8 cellular contexts compared by ENCODE assay signal in genomic region chr12:118135788-118136558, GRCh38. TPM values are rescaled to one million over a fixed set of nuclear protein-coding genes. Genes with fewer than 3 reads are reported as not detected.
DNase-seq lines count a peak whose midpoint lies in the region; ATAC-seq and TF ChIP-seq lines count a peak whose summit lies in the region.

PEBP1 (plus strand) TSS chr12:118136124; CDS start chr12:118136210, 86 bp downstream.

- intact Hi-C loops in PC-3 (cut with micrococcal nuclease) = loop anchor here (2.0 to 5.0 kb wide), 2 partner anchors 31 to 74 kb away; partner anchors contain the start of genes VSIG10 and WSB2

- H3F3A ChIP-seq in PC-3 (ENCODE audit: low read length, unreplicated experiment) = no peaks in the 10 kb centered on the region

- no peaks in the 10 kb centered on the region for H3K9me3 ChIP-seq in PC-3 (ENCODE audit: low read length)

- H3K36me3 ChIP-seq in PC-3 (ENCODE audit: low read depth, low read length) = peaks cover 22% of the 10 kb centered on the region

- CTCF ChIA-PET in PC-3 (lab: Charles Lee) = interaction anchor here (0.5 to 1.1 kb wide), 6 partner anchors 11 to 174 kb away, joined by 3 to 9 read pairs (median 4); no protein-coding TSS in a partner anchor

- BruUV-seq in PC-3 (replicated peaks; lab: Mats Ljungman, UMichigan) = no TSS peak

- H3K27ac ChIP-seq in PC-3 (ENCODE audit: low read length) (0 out of 2 replicates have a peak within 1 kb of the TSS, but pooled peaks have one; percentile 1), epithelial cell of prostate (peak within 1 kb of the TSS; percentile 26)

- H3K27me3 ChIP-seq in PC-3 (ENCODE audit: low read length) = no peaks in the 10 kb centered on the region

- H4K20me1 ChIP-seq in PC-3 (ENCODE audit: low read length) = peaks cover 14% of the 10 kb centered on the region; the same call in 1 of the 2 replicates

- H3K4me1 ChIP-seq in PC-3 (ENCODE audit: insufficient read depth, low read length) = peaks cover 28% of the 10 kb centered on the region

- peak within 1 kb of the TSS; percentile 99 for H2AFZ ChIP-seq in PC-3 (ENCODE audit: low read length)

- TF ChIP-seq CTCF in PC-3 (conservative IDR thresholded peaks at IDR 0.05; ENCODE audit: low read depth, low read length) = no peak

- no peaks in the 10 kb centered on the region for H3K9me2 ChIP-seq in PC-3 (replicated peaks; ENCODE audit: low read length)

- H3K4me2 ChIP-seq in PC-3 (ENCODE audit: low read length) = peak within 1 kb of the TSS; percentile 93

- POLR2A ChIA-PET in PC-3 (lab: Charles Lee; ENCODE audit: unreplicated experiment) = interaction anchor here (0.5 to 0.6 kb wide), 5 partner anchors 15 to 1722 kb away, joined by 3 to 5 read pairs (median 3); no protein-coding TSS in a partner anchor

- DNase-seq in DMS 273 treated with DMSO at 0.1 percent for 48 hours (lab: John Stamatoyannopoulos, UW) = peak; percentile 79
- peak; percentile 86 for DNase-seq in HuH-7 (ENCODE audit: low spot score)
- peak; percentile 95 for DNase-seq in PC-3
- DNase-seq in activated T-cell treated with anti-CD3 and anti-CD28 coated beads for 48 hours (ENCODE audit: low read depth) = peak; percentile 94
- DNase-seq in epithelial cell of prostate (ENCODE audit: low read depth, low spot score) = peak; percentile 52
- peak; percentile 96 for DNase-seq in mucosa of gallbladder (ENCODE audit: low spot score)
- DNase-seq in stimulated activated CD8-positive, alpha-beta memory T cell treated with anti-CD3 and anti-CD28 coated beads, Interleukin-4, amount 100 ng/mL, for 24 hours (ENCODE audit: low read depth) = peak; percentile 92

- peak; percentile 98 for ATAC-seq in GM21515 (IDR thresholded peaks at IDR 0.05; ENCODE audit: unreplicated experiment)
- ATAC-seq in PC-3 = peak; percentile 97

- peak within 1 kb of the TSS; percentile 97 for H3K4me3 ChIP-seq in PC-3 (ENCODE audit: low read length)

- peak within 1 kb of the TSS; percentile 94 for H3K9ac ChIP-seq in PC-3 (ENCODE audit: low read length)

- H3K79me2 ChIP-seq in PC-3 (ENCODE audit: low read length) = peaks cover 46% of the 10 kb centered on the region

RNA-seq across cellular contexts. Expression of gene PEBP1, which starts in this region (rescaled TPM):
- total RNA-seq in PC-3 (2014; rRNA removed) (313 and 368 TPM in 2 replicates), mucosa of gallbladder (246 TPM)

Comparison
In these comparisons a context has a peak if more than half of its experiments do, and no peak if none do; other contexts are left out.
1. Peak in every context shown above with its lines: DNase-seq, ATAC-seq, H3K4me3 ChIP-seq and H3K27ac ChIP-seq.